Comparison of ENCODE assay signal across 19 cellular contexts in the genomic region with DNA sequence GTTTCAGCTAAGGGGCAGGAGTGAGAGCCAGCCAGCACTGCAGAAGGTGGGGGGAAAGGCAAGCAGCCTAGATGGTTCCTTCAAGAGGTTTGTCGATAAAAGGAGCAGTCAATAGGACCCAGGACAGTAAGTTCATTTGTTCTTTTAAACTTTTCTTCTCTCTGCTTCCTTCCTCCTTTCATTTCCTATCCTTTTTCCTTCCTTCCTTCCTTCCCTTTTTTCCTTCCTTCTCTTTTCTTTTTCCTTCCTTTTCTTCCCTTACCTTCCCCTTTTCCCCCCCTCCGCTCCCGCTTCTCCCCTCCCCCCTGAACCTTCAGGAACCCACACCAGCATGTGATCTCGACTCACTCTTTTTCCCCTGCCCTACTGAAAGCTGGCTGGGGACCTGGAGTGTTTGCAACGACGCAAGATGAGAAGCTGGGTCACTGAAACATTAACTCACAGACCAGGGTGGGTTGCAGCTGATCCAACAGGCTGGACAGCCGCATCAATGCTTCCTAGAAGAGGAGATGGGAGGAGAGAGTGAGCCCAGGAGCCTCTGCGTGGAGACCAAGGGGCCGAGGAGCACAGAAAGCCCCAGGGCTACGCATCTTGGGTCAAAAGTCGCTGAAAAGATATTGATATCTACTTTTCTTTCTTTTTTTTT.
"Had no signal": no experiment of that assay in that cellular context is flagged by ENCODE, and none has a peak within 500 bp of the region (broad histone marks: within the 10 kb centered on the region; RNA-seq: fewer than 3 reads in every experiment).

No MANE protein-coding gene starts in this region.

- DNase-seq: activated CD4-positive, alpha-beta T cell treated with anti-CD3 and anti-CD28 coated beads, Interleukin-2, amount 10 ng/mL, durations not matched to agents 7 days and 5 days; activated CD8-positive, alpha-beta memory T cell treated with anti-CD3 and anti-CD28 coated beads for 24 hours; activated naive CD4-positive, alpha-beta T cell; activated naive CD8-positive, alpha-beta T cell treated with anti-CD3 and anti-CD28 coated beads, Interleukin-2, amount 10 ng/mL, durations not matched to agents 7 days and 5 days; cerebellar nuclear complex; effector CD8-positive, alpha-beta T cell; foreskin keratinocyte; heart left ventricle; left colon; mucosa of descending colon; naive thymus-derived CD8-positive, alpha-beta T cell; occipital lobe; psoas muscle; SW 1271; thyroid gland had no signal

- H3K4me1 ChIP-seq: foreskin keratinocyte, heart left ventricle, psoas muscle, thyroid gland had no signal

- ATAC-seq: foreskin keratinocyte; heart left ventricle; left colon; mucosa of descending colon; naive thymus-derived CD8-positive, alpha-beta T cell; psoas muscle; stimulated activated memory B cell treated with anti-CD40 and anti-IgM and Interleukin-4, amounts not matched to agents 10 μg/mL and 1 μg/mL and 100 μg/mL, for 72 hours had no signal

- H3K36me3 ChIP-seq: heart left ventricle, thyroid gland had no signal

- H3K9me3 ChIP-seq: mucosa of descending colon, psoas muscle, thyroid gland had no signal

- H3K4me3 ChIP-seq: heart left ventricle, lung, mucosa of descending colon, psoas muscle, thyroid gland had no signal

- H3K27me3 ChIP-seq: foreskin keratinocyte, heart left ventricle, thyroid gland had no signal

- H3K9me3 Mint-ChIP-seq: activated naive CD8-positive, alpha-beta T cell treated with anti-CD3 and anti-CD28 coated beads, Interleukin-2, amount 10 ng/mL, durations not matched to agents 7 days and 5 days; T-helper 2 cell treated with Interferon-gamma antibody and Interleukin-4, amounts not matched to agents 5 μg/mL and 100 μg/mL, for 36 hours had no signal

- H3K27ac ChIP-seq: foreskin keratinocyte, heart left ventricle, psoas muscle, thyroid gland had no signal

- H3K36me3 Mint-ChIP-seq: activated naive CD8-positive, alpha-beta T cell treated with anti-CD3 and anti-CD28 coated beads, Interleukin-2, amount 10 ng/mL, durations not matched to agents 7 days and 5 days; stimulated activated memory B cell treated with anti-CD40 and anti-IgM and Interleukin-4, amounts not matched to agents 10 μg/mL and 1 μg/mL and 100 μg/mL, for 72 hours had no signal

- H3K27ac Mint-ChIP-seq: activated CD4-positive, alpha-beta T cell treated with anti-CD3 and anti-CD28 coated beads, Interleukin-2, amount 10 ng/mL, durations not matched to agents 7 days and 5 days; activated naive CD8-positive, alpha-beta T cell treated with anti-CD3 and anti-CD28 coated beads, Interleukin-2, amount 10 ng/mL, durations not matched to agents 7 days and 5 days; naive thymus-derived CD8-positive, alpha-beta T cell; stimulated activated memory B cell treated with anti-CD40 and anti-IgM and Interleukin-4, amounts not matched to agents 10 μg/mL and 1 μg/mL and 100 μg/mL, for 72 hours; T-helper 2 cell treated with Interferon-gamma antibody and Interleukin-4, amounts not matched to agents 5 μg/mL and 100 μg/mL, for 36 hours had no signal

- H3K4me1 Mint-ChIP-seq: activated CD4-positive, alpha-beta T cell treated with anti-CD3 and anti-CD28 coated beads, Interleukin-2, amount 10 ng/mL, durations not matched to agents 7 days and 5 days had no signal

- H3K4me3 Mint-ChIP-seq: activated CD4-positive, alpha-beta T cell treated with anti-CD3 and anti-CD28 coated beads, Interleukin-2, amount 10 ng/mL, durations not matched to agents 7 days and 5 days; activated naive CD8-positive, alpha-beta T cell treated with anti-CD3 and anti-CD28 coated beads, Interleukin-2, amount 10 ng/mL, durations not matched to agents 7 days and 5 days; brain; naive thymus-derived CD8-positive, alpha-beta T cell; stimulated activated memory B cell treated with anti-CD40 and anti-IgM and Interleukin-4, amounts not matched to agents 10 μg/mL and 1 μg/mL and 100 μg/mL, for 72 hours; T-helper 2 cell treated with Interferon-gamma antibody and Interleukin-4, amounts not matched to agents 5 μg/mL and 100 μg/mL, for 36 hours had no signal
